8 cellular contexts compared by ENCODE assay signal in the genomic region with DNA sequence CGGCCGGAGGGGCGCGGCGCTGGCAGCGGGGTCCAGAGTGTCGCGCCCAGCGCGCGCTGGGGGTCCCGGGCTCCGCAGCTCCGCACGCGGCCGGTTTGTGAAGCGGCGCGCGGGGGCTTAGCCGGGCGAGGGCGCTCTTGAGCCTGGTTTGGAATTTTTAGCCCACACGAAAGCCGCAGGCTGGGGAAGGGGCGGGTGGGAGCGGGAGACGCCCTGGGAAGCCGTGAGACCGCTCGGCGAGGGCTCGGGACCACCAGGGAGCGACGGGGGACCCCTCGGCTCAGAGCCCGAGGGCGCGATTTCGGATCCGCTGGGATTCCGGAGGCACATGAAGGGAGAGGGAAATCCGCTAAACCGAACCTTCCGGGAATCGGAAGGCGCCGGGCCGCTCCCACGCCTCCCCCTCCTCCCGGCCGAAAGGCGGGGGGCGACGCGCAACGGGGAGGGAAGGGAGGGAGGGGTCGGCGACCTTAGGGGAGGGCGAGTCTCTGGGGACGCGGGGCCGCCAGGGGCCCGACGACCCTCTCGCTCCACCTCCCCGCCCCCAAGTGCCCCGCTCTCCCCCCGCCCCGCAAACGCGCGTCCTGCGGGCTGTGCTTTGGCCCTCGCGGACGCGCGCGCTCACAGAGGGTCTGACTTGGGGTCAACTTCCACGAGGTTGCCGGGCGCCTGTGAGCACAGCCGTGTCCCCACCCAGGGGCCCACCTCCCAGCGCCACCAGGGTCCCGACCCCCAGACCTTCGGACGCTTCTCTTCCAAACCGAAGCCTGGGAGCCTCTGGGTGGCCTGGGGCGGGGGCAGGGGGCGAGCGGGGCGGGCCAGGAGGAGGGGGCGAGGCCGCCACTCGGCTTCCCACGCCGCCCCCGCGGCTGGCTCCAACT. TPM values are rescaled to one million over a fixed set of nuclear protein-coding genes. Genes with fewer than 3 reads are reported as not detected.
A peak's percentile ranks its signal among the peaks of the same experiment; 100 is the strongest.
DNase-seq lines count a peak whose midpoint lies in the region; ATAC-seq, FAIRE-seq and TF ChIP-seq lines count a peak whose summit lies in the region.

No MANE protein-coding gene starts in this region.

- TF ChIP-seq RAD21 in HepG2 (CRISPR knock-in tag; IDR thresholded peaks at IDR 0.05), result peak; percentile 89

- no peak for FAIRE-seq in HepG2 (lab: Jason Lieb, UNC)

- no peak overlapping the region for H3K27ac ChIP-seq in HepG2 (ENCODE audit: extremely low read length, insufficient read depth, low read length)

- no peaks in the 10 kb centered on the region for H4K20me1 ChIP-seq in HepG2 (ENCODE audit: insufficient read depth, low read length)

- no peak overlapping the region for H2AFZ ChIP-seq in HepG2 (ENCODE audit: low read length)

- H3K27ac Mint-ChIP-seq in WTC11, result no peak overlapping the region

- H3K36me3 ChIP-seq in MG63, result no peaks in the 10 kb centered on the region
- H3K36me3 ChIP-seq in HepG2 (replicated peaks in 1 of 2; ENCODE audit: control insufficient read depth in 1 of 2, insufficient read depth in 2 of 2, low read length in 2 of 2), result no peaks in the 10 kb centered on the region

- H3K27me3 Mint-ChIP-seq in WTC11 (ENCODE audit: low read depth), result peaks cover 75% of the 10 kb centered on the region

- TF ChIP-seq CTCF in WTC11 (IDR thresholded peaks at IDR 0.05) (peak; percentile 72), HepG2 (CRISPR knock-in tag; IDR thresholded peaks at IDR 0.05) (peak; percentile 79)

- CTCF ChIA-PET in WTC11 (lab: Charles Lee) (interaction anchor here (0.6 to 2.3 kb wide), 39 partner anchors 8 to 554 kb away, joined by 3 to 21 read pairs (median 4); no protein-coding TSS in a partner anchor), HepG2 (lab: Yijun Ruan, JAX; ENCODE audit: low intra/inter-chr PET ratio, low total read pairs) (interaction anchor here (1.2 to 3.6 kb wide), 2 partner anchors 93 to 101 kb away, joined by 4 to 32 read pairs; no protein-coding TSS in a partner anchor)

- H3K9me3 ChIP-seq in MG63 (no peaks in the 10 kb centered on the region), HepG2 (ENCODE audit: low read length) (no peaks in the 10 kb centered on the region)

- no peaks in the 10 kb centered on the region for H3K79me2 ChIP-seq in HepG2 (ENCODE audit: insufficient read depth, low read length)

- H3K4me3 ChIP-seq in MG63 (peak overlapping the region; percentile 54), HepG2 (replicated peaks in 1 of 3; ENCODE audit: insufficient read depth in 1 of 3, low read depth in 2 of 3, low read length in 3 of 3) (peak overlapping the region; percentile 26 to 75 (median 38); a peak in 4 of 6 replicates)

- TF ChIP-seq EP300 in HepG2 (IDR thresholded peaks at IDR 0.05; ENCODE audit: low read depth in 2 of 2, low read length in 2 of 2) (no peak), HepG2 (CRISPR knock-in tag; IDR thresholded peaks at IDR 0.05; ENCODE audit: borderline replicate concordance) (no peak)

- H3K4me2 ChIP-seq in HepG2 (ENCODE audit: low read depth, low read length), result peak overlapping the region; percentile 80

- peaks cover 22% of the 10 kb centered on the region; the same call in 1 of the 2 replicates for H3K4me1 ChIP-seq in HepG2 (ENCODE audit: insufficient read depth, low read length)

- no TSS peak for BruUV-seq in HepG2 (replicated peaks; lab: Mats Ljungman, UMichigan)

- POLR2A ChIA-PET in WTC11 (lab: Charles Lee), result interaction anchor here (0.6 kb wide), 1 partner anchor 25 kb away, joined by 4 read pairs; no protein-coding TSS in a partner anchor
- POLR2A ChIA-PET in HepG2 (lab: Yijun Ruan, JAX), result interaction anchor here (1.0 kb wide), 1 partner anchor 15 kb away, joined by 4 read pairs; no protein-coding TSS in a partner anchor

- peaks cover 12% of the 10 kb centered on the region for H3K4me1 Mint-ChIP-seq in WTC11

- peak overlapping the region; percentile 43; the same call in 1 of the 2 replicates for H3K9ac ChIP-seq in HepG2 (ENCODE audit: insufficient read depth, low read depth, low read length)

- in situ Hi-C loops in HepG2 (cut with HindIII; ENCODE audit: extremely low pct_ligation_motif_present, low pct_unique_long_range_greater_than_20kb), result loop anchor here (5.0 kb wide), 2 partner anchors 47 to 92 kb away; no protein-coding TSS in a partner anchor

- whole genome bisulfite sequencing in HepG2 (ENCODE audit: low lambda C conversion rate), result 5% methylated on average over 19 of the region's 101 CpGs

- no peak for TF ChIP-seq POLR2A in HepG2 (IDR thresholded peaks at IDR 0.05; ENCODE audit: insufficient read depth in 1 of 2, low read depth in 2 of 2, low read length in 2 of 2)

- ATAC-seq in WTC11 (peak; percentile 8), HepG2 (peak; percentile 28), GM18519 (IDR thresholded peaks at IDR 0.05; ENCODE audit: low FRiP score, unreplicated experiment) (no peak), GM18867 (IDR thresholded peaks at IDR 0.05; ENCODE audit: unreplicated experiment) (no peak)

- intact Hi-C loops in HepG2 (cut with micrococcal nuclease; ENCODE audit: unreplicated experiment), result loop anchor here (1.0 to 2.0 kb wide), 2 partner anchors 48 to 93 kb away; no protein-coding TSS in a partner anchor

- peaks cover 6% of the 10 kb centered on the region; the same call in 1 of the 2 replicates for H3K9me3 Mint-ChIP-seq in WTC11

- H3K27me3 ChIP-seq in MG63 (peaks cover 10% of the 10 kb centered on the region), HepG2 (ENCODE audit: control insufficient read depth in 1 of 2, insufficient read depth in 2 of 2, low read length in 2 of 2) (peaks cover 8 to 61% of the 10 kb centered on the region in 2 experiments)

- H3K36me3 Mint-ChIP-seq in WTC11, result no peaks in the 10 kb centered on the region

- DNase-seq in DMS114 treated with DMSO at 0.1 percent for 48 hours (lab: John Stamatoyannopoulos, UW; ENCODE audit: unreplicated experiment), result peak; percentile 49
- DNase-seq in MG63, result peak; percentile 60
- DNase-seq in WTC11 (ENCODE audit: low spot score), result peak; percentile 88
- DNase-seq in dermis blood vessel endothelial cell, result peak; percentile 79
- DNase-seq in HepG2 (ENCODE audit: low spot score), result peak; percentile 16
- peak; percentile 53 for DNase-seq in stimulated activated CD4-positive, alpha-beta T cell treated with anti-CD3 and anti-CD28 coated beads, Interleukin-4, amount 100 ng/mL, for 24 hours

- H3K4me3 Mint-ChIP-seq in WTC11, result peak overlapping the region; percentile 45

TF ChIP-seq in WTC11, 78 proteins besides CTCF, POLR2A, EP300 and RAD21 (continues in another document):
- TF ChIP-seq ETV6 (CRISPR knock-in tag; IDR thresholded peaks at IDR 0.05), result no peak

TF ChIP-seq in HepG2, 621 proteins besides CTCF, POLR2A, EP300 and RAD21 (continues in another document):
- peak; percentile 42; the same call in 1 of the 2 replicates for TF ChIP-seq ZBTB7A (CRISPR knock-in tag; IDR thresholded peaks at IDR 0.05)
- TF ChIP-seq SIN3A (IDR thresholded peaks at IDR 0.05; ENCODE audit: borderline replicate concordance, low read depth, low read length), result peak; percentile 20; the same call in 1 of the 2 replicates
- no peak for TF ChIP-seq ZNF362 (CRISPR knock-in tag; IDR thresholded peaks at IDR 0.05; ENCODE audit: borderline replicate concordance)
- no peak for TF ChIP-seq ZSCAN12 (CRISPR knock-in tag; IDR thresholded peaks at IDR 0.05)
- 0 out of 2 replicates have a peak, but pooled peaks have one; percentile 30 for TF ChIP-seq MYC (CRISPR knock-in tag; IDR thresholded peaks at IDR 0.05; ENCODE audit: borderline replicate concordance)
- no peak for TF ChIP-seq NCOA2 (CRISPR knock-in tag; IDR thresholded peaks at IDR 0.05)
- no peak for TF ChIP-seq CHD2 (IDR thresholded peaks at IDR 0.05; ENCODE audit: low read depth, low read length)
- peak; percentile 19; the same call in 1 of the 2 replicates for TF ChIP-seq PHF8 (CRISPR knock-in tag; IDR thresholded peaks at IDR 0.05)
- TF ChIP-seq MXD4 (CRISPR knock-in tag; IDR thresholded peaks at IDR 0.05), result no peak
- no peak for TF ChIP-seq ZNF792 (CRISPR knock-in tag; IDR thresholded peaks at IDR 0.05)
- TF ChIP-seq ELF4 (CRISPR knock-in tag; IDR thresholded peaks at IDR 0.05; ENCODE audit: borderline replicate concordance), result no peak
- peak; percentile 25; the same call in 1 of the 2 replicates for TF ChIP-seq BCL6 (CRISPR knock-in tag; IDR thresholded peaks at IDR 0.05)

RNA-seq across cellular contexts. Expression of gene ELFN1, which starts 5.1 kb away (rescaled TPM):
- 0.05 and 0.56 TPM in 2 replicates for total RNA-seq in MG63 (2014; rRNA removed; shearing (Covaris generic); ENCODE audit: low replicate concordance)
- total RNA-seq in WTC11 (2021), result 4.1 to 4.6 TPM (median 4.4 TPM) in 3 replicates
- total RNA-seq in dermis blood vessel endothelial cell, result 0.56 and 1.2 TPM in 2 replicates
- 0.13 and 0.18 TPM in 2 replicates for total RNA-seq in HepG2 (2016; rRNA removed; fragmentation: Illumina TruSeq; extraction: Trizol)
- 0.10 TPM in 1 of 2 replicates, not detected in the other for total RNA-seq in HepG2 (2016; cell fraction: cytosol; rRNA removed; fragmentation: Illumina TruSeq; extraction: Trizol; ENCODE audit: low read depth)
- total RNA-seq in HepG2 (2016; cell fraction: insoluble cytoplasmic fraction; rRNA removed; fragmentation: Illumina TruSeq; extraction: Trizol), result 0.21 and 0.28 TPM in 2 replicates
- 0.10 and 0.12 TPM in 2 replicates for total RNA-seq in HepG2 (2016; cell fraction: membrane; rRNA removed; fragmentation: Illumina TruSeq; extraction: Trizol)
- 0.13 and 0.19 TPM in 2 replicates for total RNA-seq in HepG2 (2016; cell fraction: nucleus; rRNA removed; fragmentation: Illumina TruSeq; extraction: Trizol)
- 0.13 and 1.5 TPM in 2 replicates for polyA plus RNA-seq in HepG2 (2011; rRNA removed)
- polyA plus RNA-seq in HepG2 (2011; cell fraction: cytosol; rRNA removed), result 0.32 and 1.0 TPM in 2 replicates
- polyA plus RNA-seq in HepG2 (2011; cell fraction: nucleus; rRNA removed), result 0.48 and 1.6 TPM in 2 replicates
- polyA plus RNA-seq in HepG2 (2012), result 0.28 and 1.0 TPM in 2 replicates
- polyA plus RNA-seq in HepG2 (2016; cell fraction: cytosol; fragmentation: Illumina TruSeq; extraction: Trizol; ENCODE audit: low read depth), result 0.03 and 0.05 TPM in 2 replicates
- polyA plus RNA-seq in HepG2 (2016; cell fraction: insoluble cytoplasmic fraction; fragmentation: Illumina TruSeq; extraction: Trizol; ENCODE audit: low read depth), result 0.22 and 0.29 TPM in 2 replicates
- 0.09 and 0.12 TPM in 2 replicates for polyA plus RNA-seq in HepG2 (2016; cell fraction: membrane; fragmentation: Illumina TruSeq; extraction: Trizol; ENCODE audit: low read depth)
- 0.27 and 0.31 TPM in 2 replicates for polyA plus RNA-seq in HepG2 (2016; cell fraction: nucleus; fragmentation: Illumina TruSeq; extraction: Trizol; ENCODE audit: insufficient read depth, low read depth)
- 0.21 and 0.50 TPM in 2 replicates for polyA minus RNA-seq in HepG2 (2011; rRNA and poly(A)+ RNA removed; ENCODE audit: low replicate concordance)
- polyA minus RNA-seq in HepG2 (2011; cell fraction: cytosol; rRNA and poly(A)+ RNA removed), result 0.18 and 1.1 TPM in 2 replicates
- 0.13 and 0.50 TPM in 2 replicates for polyA minus RNA-seq in HepG2 (2011; cell fraction: nucleus; rRNA and poly(A)+ RNA removed)

Comparison
In these comparisons a context has a peak if more than half of its experiments do, and no peak if none do; other contexts are left out.
1. DNase-seq: peak in every context shown above with its lines; median percentile 88 in WTC11; 79 in dermis blood vessel endothelial cell; 60 in MG63; 53 in stimulated activated CD4-positive, alpha-beta T cell treated with anti-CD3 and anti-CD28 coated beads, Interleukin-4, amount 100 ng/mL, for 24 hours; 49 in DMS114 treated with DMSO at 0.1 percent for 48 hours; 16 in HepG2.
2. ATAC-seq: peak in WTC11 (single experiment) and HepG2 (single experiment); none in GM18519 (single experiment) and GM18867 (single experiment).